In the genomic region with DNA sequence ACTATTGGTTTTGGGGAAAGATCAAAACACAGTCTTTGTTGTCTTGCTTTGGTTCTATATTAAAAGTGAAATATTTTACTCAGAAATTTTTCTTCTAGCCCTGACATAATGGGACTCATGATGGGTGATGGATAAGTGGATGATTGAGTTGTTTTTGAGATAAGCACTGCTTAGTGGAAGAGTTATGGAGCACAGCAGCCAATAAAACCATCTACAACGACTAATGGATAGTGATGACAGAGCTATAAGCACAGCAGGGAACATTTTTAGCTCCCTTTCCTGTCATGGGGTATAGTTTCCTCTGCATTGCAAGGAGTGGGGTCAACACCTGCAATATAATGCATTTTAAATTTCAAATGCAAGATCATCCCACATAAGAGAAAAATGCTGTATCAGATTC, we compare ENCODE assay signal across 12 cellular contexts.
DNase-seq lines count a peak whose midpoint lies in the region; ATAC-seq and TF ChIP-seq lines count a peak whose summit lies in the region.
"Had no signal": no experiment of that assay in that cellular context is flagged by ENCODE, and none has a peak within 500 bp of the region (broad histone marks: within the 10 kb centered on the region; RNA-seq: fewer than 3 reads in every experiment).

No MANE protein-coding gene starts in this region.

- H3F3A ChIP-seq in neural cell (ENCODE audit: insufficient read depth, low read length, poor library complexity, severe bottlenecking): no peaks in the 10 kb centered on the region

- TF ChIP-seq EP300 in neural cell (conservative IDR thresholded peaks at IDR 0.05; ENCODE audit: poor library complexity, severe bottlenecking): peak; percentile 76

- H3K36me3 ChIP-seq in HEK293 (ENCODE audit: control insufficient read depth in 2 of 2, insufficient read depth in 1 of 2, low read length in 2 of 2) (no peaks in the 10 kb centered on the region), neural cell (ENCODE audit: insufficient read depth, low read length) (no peaks in the 10 kb centered on the region)

- no peak overlapping the region for H2AFZ ChIP-seq in neural cell (ENCODE audit: low read depth, low read length)

- H3K27me3 ChIP-seq in neural cell (ENCODE audit: insufficient read depth, low read depth, low read length): no peaks in the 10 kb centered on the region

- no peaks in the 10 kb centered on the region for H3K79me2 ChIP-seq in neural cell (replicated peaks; ENCODE audit: insufficient read depth, low read length)

- H3K4me2 ChIP-seq in neural cell (ENCODE audit: low read length): no peak overlapping the region
- H3K4me2 ChIP-seq: A549 had no signal

- H3K4me1 ChIP-seq in HEK293 (ENCODE audit: control insufficient read depth, insufficient read depth, low read length): no peaks in the 10 kb centered on the region
- H3K4me1 ChIP-seq: A549 had no signal

- H3K9me2 ChIP-seq in neural cell (ENCODE audit: insufficient read depth, low read length): no peaks in the 10 kb centered on the region

- TF ChIP-seq CTCF in HEK293 (tag by site-specific recombination; IDR thresholded peaks at IDR 0.05) (no peak), neural cell (IDR thresholded peaks at IDR 0.05; ENCODE audit: poor library complexity, severe bottlenecking) (no peak)

- no peaks in the 10 kb centered on the region for H3K9me3 ChIP-seq in HEK293 (ENCODE audit: control insufficient read depth, insufficient read depth, low read depth, low read length)
- H3K9me3 ChIP-seq in neural cell (ENCODE audit: low read length): no peaks in the 10 kb centered on the region
- H3K9me3 ChIP-seq: A549 had no signal

- H3K4me3 ChIP-seq in HEK293 (ENCODE audit: low read depth, low read length) (no peak overlapping the region), neural cell (ENCODE audit: low read length) (no peak overlapping the region)
- H3K4me3 ChIP-seq: A549 had no signal

- ATAC-seq in HG03460 (IDR thresholded peaks at IDR 0.05; ENCODE audit: unreplicated experiment): no peak
- ATAC-seq: A549; CD8-positive, alpha-beta T cell; HCT116 had no signal

- H4K20me1 ChIP-seq in neural cell (ENCODE audit: insufficient read depth): no peaks in the 10 kb centered on the region

- TF ChIP-seq RAD21 in neural cell (conservative IDR thresholded peaks at IDR 0.05): no peak

- POLR2A ChIA-PET in HEK293 (lab: Yijun Ruan, JAX): no interaction called here

- CTCF ChIA-PET in HEK293 (lab: Yijun Ruan, JAX): no interaction called here

- DNase-seq in NCI-H128 (lab: John Stamatoyannopoulos, UW; ENCODE audit: unreplicated experiment) (peak; percentile 26), NCI-H2227 (lab: John Stamatoyannopoulos, UW; ENCODE audit: unreplicated experiment) (peak; percentile 76), RKO (ENCODE audit: low spot score) (no peak)
- DNase-seq: CD8-positive, alpha-beta T cell; COR-L47; DMS153 had no signal

- H3K27ac ChIP-seq in HEK293 (ENCODE audit: extremely low read depth, low read depth, low read length) (no peak overlapping the region), neural cell (ENCODE audit: low read length) (no peak overlapping the region)
- H3K27ac ChIP-seq: A549, HL-60 had no signal

- no peak overlapping the region for H3K9ac ChIP-seq in neural cell (ENCODE audit: low read length)

TF ChIP-seq in HEK293, 187 proteins besides CTCF, POLR2A, EP300 and RAD21:
- TF ChIP-seq TCF7L2 (IDR thresholded peaks at IDR 0.05; ENCODE audit: borderline replicate concordance, low read depth, low read length) (peak; percentile 27; the same call in 1 of the 2 replicates), TRIM28 (IDR thresholded peaks at IDR 0.05; ENCODE audit: borderline replicate concordance, low read length) (peak; percentile 75), ZIC2 (tag by site-specific recombination; IDR thresholded peaks at IDR 0.05) (no peak)
TF ChIP-seq in HEK293: peak in this region for 2.

TF ChIP-seq in neural cell, 6 proteins besides CTCF, POLR2A, EP300 and RAD21:
- TF ChIP-seq, protein P1, sequence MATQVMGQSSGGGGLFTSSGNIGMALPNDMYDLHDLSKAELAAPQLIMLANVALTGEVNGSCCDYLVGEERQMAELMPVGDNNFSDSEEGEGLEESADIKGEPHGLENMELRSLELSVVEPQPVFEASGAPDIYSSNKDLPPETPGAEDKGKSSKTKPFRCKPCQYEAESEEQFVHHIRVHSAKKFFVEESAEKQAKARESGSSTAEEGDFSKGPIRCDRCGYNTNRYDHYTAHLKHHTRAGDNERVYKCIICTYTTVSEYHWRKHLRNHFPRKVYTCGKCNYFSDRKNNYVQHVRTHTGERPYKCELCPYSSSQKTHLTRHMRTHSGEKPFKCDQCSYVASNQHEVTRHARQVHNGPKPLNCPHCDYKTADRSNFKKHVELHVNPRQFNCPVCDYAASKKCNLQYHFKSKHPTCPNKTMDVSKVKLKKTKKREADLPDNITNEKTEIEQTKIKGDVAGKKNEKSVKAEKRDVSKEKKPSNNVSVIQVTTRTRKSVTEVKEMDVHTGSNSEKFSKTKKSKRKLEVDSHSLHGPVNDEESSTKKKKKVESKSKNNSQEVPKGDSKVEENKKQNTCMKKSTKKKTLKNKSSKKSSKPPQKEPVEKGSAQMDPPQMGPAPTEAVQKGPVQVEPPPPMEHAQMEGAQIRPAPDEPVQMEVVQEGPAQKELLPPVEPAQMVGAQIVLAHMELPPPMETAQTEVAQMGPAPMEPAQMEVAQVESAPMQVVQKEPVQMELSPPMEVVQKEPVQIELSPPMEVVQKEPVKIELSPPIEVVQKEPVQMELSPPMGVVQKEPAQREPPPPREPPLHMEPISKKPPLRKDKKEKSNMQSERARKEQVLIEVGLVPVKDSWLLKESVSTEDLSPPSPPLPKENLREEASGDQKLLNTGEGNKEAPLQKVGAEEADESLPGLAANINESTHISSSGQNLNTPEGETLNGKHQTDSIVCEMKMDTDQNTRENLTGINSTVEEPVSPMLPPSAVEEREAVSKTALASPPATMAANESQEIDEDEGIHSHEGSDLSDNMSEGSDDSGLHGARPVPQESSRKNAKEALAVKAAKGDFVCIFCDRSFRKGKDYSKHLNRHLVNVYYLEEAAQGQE (IDR thresholded peaks at IDR 0.05; ENCODE audit: borderline replicate concordance): peak; percentile 33
- no peak for TF ChIP-seq SMC3 (conservative IDR thresholded peaks at IDR 0.05; ENCODE audit: poor library complexity)
- no peak for TF ChIP-seq EZH2 (IDR thresholded peaks at IDR 0.05; ENCODE audit: borderline replicate concordance, insufficient read depth, low read length, poor library complexity, severe bottlenecking)
- no peak for TF ChIP-seq TAF1 (IDR thresholded peaks at IDR 0.05; ENCODE audit: low read depth)
- no peak for TF ChIP-seq MXI1 (conservative IDR thresholded peaks at IDR 0.05; ENCODE audit: poor library complexity, severe bottlenecking)
- peak; percentile 88 for TF ChIP-seq POLR2AphosphoS5 (IDR thresholded peaks at IDR 0.05)
